Comparison of ENCODE assay signal across 28 cellular contexts in genomic region chr6:25442898-25443297, GRCh38.
A peak's percentile ranks its signal among the peaks of the same experiment; 100 is the strongest.
DNase-seq lines count a peak whose midpoint lies in the region; ATAC-seq, FAIRE-seq and TF ChIP-seq lines count a peak whose summit lies in the region.
"Had no signal": no experiment of that assay in that cellular context is flagged by ENCODE, and none has a peak within 500 bp of the region (broad histone marks: within the 10 kb centered on the region; RNA-seq: fewer than 3 reads in every experiment).

No MANE protein-coding gene starts in this region.

- no peak overlapping the region for H4K5ac ChIP-seq in IMR-90 (ENCODE audit: low read depth, low read length)

- H3K27ac ChIP-seq in GM23338 (ENCODE audit: low read depth) (no peak overlapping the region), IMR-90 (ENCODE audit: insufficient read depth, low read length) (no peak overlapping the region), astrocyte (ENCODE audit: low read depth, low read length) (no peak overlapping the region)
- H3K27ac ChIP-seq: esophagus muscularis mucosa, SJCRH30, transverse colon, WERI-Rb-1 had no signal

- FAIRE-seq in astrocyte (lab: Jason Lieb, UNC), result no peak
- FAIRE-seq: RCC 7860 had no signal

- no peak overlapping the region for H4K91ac ChIP-seq in IMR-90 (ENCODE audit: insufficient read depth, low read depth, low read length)

- H3K27me3 ChIP-seq in GM23338 (ENCODE audit: insufficient read depth) (no peaks in the 10 kb centered on the region), IMR-90 (ENCODE audit: control insufficient read depth, insufficient read depth, low read length) (no peaks in the 10 kb centered on the region), astrocyte (ENCODE audit: insufficient read depth, low read length) (no peaks in the 10 kb centered on the region)
- H3K27me3 ChIP-seq: esophagus muscularis mucosa, SJCRH30, transverse colon had no signal

- H2AFZ ChIP-seq in GM23338, result no peak overlapping the region
- H2AFZ ChIP-seq in IMR-90 (replicated peaks; ENCODE audit: low read length, poor library complexity), result no peak overlapping the region
- no peak overlapping the region for H2AFZ ChIP-seq in astrocyte (ENCODE audit: low read depth, low read length)

- H3K9me2 ChIP-seq in GM23338 (ENCODE audit: insufficient read depth), result no peaks in the 10 kb centered on the region

- TF ChIP-seq CTCF in GM23338 (conservative IDR thresholded peaks at IDR 0.05; ENCODE audit: low read depth in 2 of 2) (no peak), IMR-90 (conservative IDR thresholded peaks at IDR 0.05; ENCODE audit: low read depth, low read length) (no peak), astrocyte (IDR thresholded peaks at IDR 0.05; ENCODE audit: insufficient read depth, low read depth, low read length) (no peak)

- H3K9ac ChIP-seq in IMR-90 (ENCODE audit: low read depth, low read length), result no peak overlapping the region
- no peak overlapping the region for H3K9ac ChIP-seq in astrocyte (ENCODE audit: low read length)

- WGBS in IMR-90 (ENCODE audit: extremely low coverage in 2 of 2, insufficient read length in 1 of 2), 2 experiments, result no CpG with 5 or more reads among the region's 1 CpG

- H4K20me1 ChIP-seq in GM23338 (replicated peaks; ENCODE audit: insufficient read depth) (no peaks in the 10 kb centered on the region), IMR-90 (ENCODE audit: insufficient read depth, low read length) (no peaks in the 10 kb centered on the region), astrocyte (ENCODE audit: insufficient read depth, low read length) (no peaks in the 10 kb centered on the region)

- H3K4me2 ChIP-seq in GM23338, result no peak overlapping the region
- no peak overlapping the region for H3K4me2 ChIP-seq in IMR-90 (ENCODE audit: low read depth, low read length)
- H3K4me2 ChIP-seq in astrocyte (ENCODE audit: low read length), result no peak overlapping the region

- no peak for ATAC-seq in GM23338
- peak; percentile 32; the same call in 1 of the 2 replicates for ATAC-seq in IMR-90 (ENCODE audit: low read depth)
- ATAC-seq in GM21576 (IDR thresholded peaks at IDR 0.05; ENCODE audit: unreplicated experiment), result no peak
- no peak for ATAC-seq in HG02610 (IDR thresholded peaks at IDR 0.05; ENCODE audit: unreplicated experiment)
- ATAC-seq: stimulated activated naive CD8-positive, alpha-beta T cell treated with anti-CD3 and anti-CD28 coated beads, Interleukin-15, Interleukin-2, amounts not matched to agents 100 U/mL and 50 U/mL, for 24 hours had no signal

- H2BK20ac ChIP-seq in IMR-90 (ENCODE audit: low read depth, low read length), result no peak overlapping the region

- no peak overlapping the region for H2BK5ac ChIP-seq in IMR-90 (ENCODE audit: low read depth, low read length, poor library complexity, severe bottlenecking)

- CTCF ChIA-PET in IMR-90 (lab: Yijun Ruan, JAX), result interaction anchor here (1.0 kb wide), 1 partner anchor 164 kb away, joined by 3 read pairs; the partner anchor contains the start of gene CARMIL1

- DNase-seq in GM23338 (ENCODE audit: low spot score) (no peak), IMR-90 (peak; percentile 8), astrocyte (ENCODE audit: low read depth) (peak; percentile 16), iris pigment epithelial cell (ENCODE audit: low read depth) (peak; percentile 8), T-helper 9 cell (no peak), NCI-H1930 (lab: John Stamatoyannopoulos, UW) (no peak)
- DNase-seq: activated CD4-positive, alpha-beta memory T cell treated with anti-CD3 and anti-CD28 coated beads for 36 hours; activated T-cell treated with anti-CD3 and anti-CD28 coated beads for 4 hours; anterior cingulate cortex; CD4-positive, alpha-beta memory T cell; cerebellar nuclear complex; effector CD8-positive, alpha-beta T cell; GDM1; NCI-H1417; NCI-H2107; NCI-H446 treated with DMSO at 0.1 percent for 48 hours; NK-92 treated with Interleukin-12 subunit alpha and Interleukin-12 subunit beta, amount 100 ng/mL, for 24 hours; SJCRH30; stimulated activated CD4-positive, alpha-beta T cell treated with anti-CD3 and anti-CD28 coated beads, Interleukin-12 subunit alpha, Interleukin-12 subunit beta, amount 100 ng/mL, for 4 hours; stimulated activated CD4-positive, alpha-beta T cell treated with anti-CD3 and anti-CD28 coated beads, Interleukin-4, amount 100 ng/mL, for 4 hours; stimulated activated naive CD8-positive, alpha-beta T cell treated with anti-CD3 and anti-CD28 coated beads, Interleukin-15, Interleukin-2, amounts not matched to agents 100 U/mL and 50 U/mL, for 24 hours; T-helper 2 cell; transverse colon; WERI-Rb-1 had no signal

- H3K4ac ChIP-seq in IMR-90 (ENCODE audit: low read depth, low read length), result no peak overlapping the region

- TF ChIP-seq RAD21 in IMR-90 (IDR thresholded peaks at IDR 0.05; ENCODE audit: low read length), result no peak

- peaks cover 17% of the 10 kb centered on the region for H3K9me3 Mint-ChIP-seq in GM23338
- peaks cover 3% of the 10 kb centered on the region for H3K9me3 Mint-ChIP-seq in astrocyte (ENCODE audit: unreplicated experiment)

- H2AK9ac ChIP-seq in IMR-90 (replicated peaks; ENCODE audit: low read depth, low read length, poor library complexity), result no peak overlapping the region

- H3K36me3 ChIP-seq in GM23338 (ENCODE audit: insufficient read depth) (peaks cover 10% of the 10 kb centered on the region; the same call in 1 of the 2 replicates), IMR-90 (ENCODE audit: control insufficient read depth, insufficient read depth, low read length) (no peaks in the 10 kb centered on the region), astrocyte (ENCODE audit: insufficient read depth, low read length) (no peaks in the 10 kb centered on the region)
- H3K36me3 ChIP-seq: esophagus muscularis mucosa, SJCRH30, WERI-Rb-1 had no signal

- H2BK120ac ChIP-seq in IMR-90 (ENCODE audit: low read depth, low read length), result no peak overlapping the region

- H3K56ac ChIP-seq in IMR-90 (ENCODE audit: extremely low read depth, insufficient read depth, low read length), result no peak overlapping the region

- intact Hi-C loops in IMR-90 (cut with micrococcal nuclease), result no loop called here

- H3K18ac ChIP-seq in IMR-90 (ENCODE audit: low read depth, low read length), result no peak overlapping the region

- H3K79me1 ChIP-seq in IMR-90 (ENCODE audit: low read depth in 1 of 2, low read length in 2 of 2), result no peaks in the 10 kb centered on the region

- no peak overlapping the region for H3K14ac ChIP-seq in IMR-90 (replicated peaks; ENCODE audit: low read depth, low read length)

- H3K79me2 ChIP-seq in GM23338 (replicated peaks; ENCODE audit: insufficient read depth) (no peaks in the 10 kb centered on the region), astrocyte (ENCODE audit: insufficient read depth, low read length) (no peaks in the 10 kb centered on the region)

- no peak overlapping the region for H3K23ac ChIP-seq in IMR-90 (ENCODE audit: low read depth, low read length)

- H3K9me1 ChIP-seq in IMR-90 (ENCODE audit: insufficient read depth, low read length), result no peaks in the 10 kb centered on the region

- H2BK15ac ChIP-seq in IMR-90 (ENCODE audit: low read depth, low read length), result no peak overlapping the region

- H3K4me3 Mint-ChIP-seq in GM23338, result no peak overlapping the region
- H3K4me3 Mint-ChIP-seq in astrocyte (ENCODE audit: unreplicated experiment), result no peak overlapping the region
- H3K4me3 Mint-ChIP-seq: activated CD4-positive, alpha-beta memory T cell treated with anti-CD3 and anti-CD28 coated beads for 36 hours had no signal

- H3K27me3 Mint-ChIP-seq in GM23338 (ENCODE audit: insufficient read depth, low read depth, poor library complexity), result peaks cover 2% of the 10 kb centered on the region
- H3K27me3 Mint-ChIP-seq in astrocyte (ENCODE audit: low read depth, unreplicated experiment), result no peaks in the 10 kb centered on the region
- H3K27me3 Mint-ChIP-seq: activated CD4-positive, alpha-beta memory T cell treated with anti-CD3 and anti-CD28 coated beads for 36 hours; CD4-positive, alpha-beta memory T cell had no signal

- H2AK5ac ChIP-seq in IMR-90 (ENCODE audit: low read depth, low read length), result no peak overlapping the region

- H3F3A ChIP-seq in GM23338 (replicated peaks; ENCODE audit: low read depth), result no peaks in the 10 kb centered on the region

- H3K4me1 ChIP-seq in GM23338 (ENCODE audit: insufficient read depth) (peaks cover 21% of the 10 kb centered on the region), IMR-90 (ENCODE audit: control insufficient read depth, insufficient read depth, low read length) (peaks cover 1% of the 10 kb centered on the region; the same call in 1 of the 2 replicates), astrocyte (ENCODE audit: insufficient read depth, low read length) (no peaks in the 10 kb centered on the region)
- H3K4me1 ChIP-seq: esophagus muscularis mucosa, SJCRH30, transverse colon had no signal

- peaks cover 32% of the 10 kb centered on the region for H3K36me3 Mint-ChIP-seq in GM23338 (ENCODE audit: low read depth)
- H3K36me3 Mint-ChIP-seq in astrocyte (ENCODE audit: low read depth, unreplicated experiment), result peaks cover 10% of the 10 kb centered on the region

- H3K27ac Mint-ChIP-seq in GM23338 (peak overlapping the region; percentile 65; the same call in 1 of the 2 replicates), astrocyte (ENCODE audit: unreplicated experiment) (no peak overlapping the region)
- H3K27ac Mint-ChIP-seq: activated CD4-positive, alpha-beta memory T cell treated with anti-CD3 and anti-CD28 coated beads for 36 hours had no signal

- POLR2A ChIA-PET in IMR-90 (lab: Charles Lee; ENCODE audit: unreplicated experiment), result no interaction called here

- H4K8ac ChIP-seq in IMR-90 (ENCODE audit: low read depth in 2 of 2, low read length in 2 of 2), result no peak overlapping the region

- in situ Hi-C loops in IMR-90 (cut with MboI; ENCODE audit: low sequenced_read_pairs), result no loop called here

- no peak for TF ChIP-seq POLR2A in IMR-90 (IDR thresholded peaks at IDR 0.05; ENCODE audit: low read depth, low read length)

- dilution Hi-C loops in IMR-90 (cut with HindIII; ENCODE audit: low sequenced_read_pairs, unreplicated experiment), result no loop called here

- H3K4me3 ChIP-seq in GM23338, result no peak overlapping the region
- no peak overlapping the region for H3K4me3 ChIP-seq in IMR-90 (ENCODE audit: insufficient read depth, low read depth, low read length)
- H3K4me3 ChIP-seq in astrocyte (ENCODE audit: insufficient read depth, low read depth, low read length), result no peak overlapping the region
- H3K4me3 ChIP-seq: esophagus muscularis mucosa, SJCRH30, transverse colon had no signal

- peaks cover 21% of the 10 kb centered on the region for H3K4me1 Mint-ChIP-seq in GM23338
- peaks cover 12% of the 10 kb centered on the region for H3K4me1 Mint-ChIP-seq in astrocyte (ENCODE audit: low read depth, unreplicated experiment)

- no peaks in the 10 kb centered on the region for H3K9me3 ChIP-seq in IMR-90 (ENCODE audit: control insufficient read depth, insufficient read depth, low read length)
- H3K9me3 ChIP-seq in astrocyte (ENCODE audit: insufficient read depth, low read depth, low read length), result no peaks in the 10 kb centered on the region
- H3K9me3 ChIP-seq: SJCRH30 had no signal

- BruUV-seq in IMR-90 (replicated peaks; lab: Mats Ljungman, UMichigan), result no TSS peak

TF ChIP-seq in GM23338, 12 proteins besides CTCF, POLR2A, EP300 and RAD21 (continues in another document):
- TF ChIP-seq EZH2phosphoT487 (IDR thresholded peaks at IDR 0.05; ENCODE audit: unreplicated experiment) (no peak), JUNB (IDR thresholded peaks at IDR 0.05; ENCODE audit: unreplicated experiment) (no peak)

TF ChIP-seq in IMR-90, 13 proteins besides CTCF, POLR2A, EP300 and RAD21 (continues in another document):
- no peak for TF ChIP-seq CEBPB (IDR thresholded peaks at IDR 0.05; ENCODE audit: low read depth, low read length)

Comparison
In these comparisons a context has a peak if more than half of its experiments do, and no peak if none do; other contexts are left out.
1. DNase-seq: peak in IMR-90 (single experiment), astrocyte (single experiment) and iris pigment epithelial cell (single experiment); none in GM23338 (single experiment), T-helper 9 cell (single experiment) and NCI-H1930 (0 of 2).